In genomic region chr13:97340399-97340798, GRCh38 we compare ENCODE assay signal across 13 cellular contexts.
DNase-seq lines count a peak whose midpoint lies in the region; ATAC-seq and TF ChIP-seq lines count a peak whose summit lies in the region.
"Had no signal": no experiment of that assay in that cellular context is flagged by ENCODE, and none has a peak within 500 bp of the region (broad histone marks: within the 10 kb centered on the region; RNA-seq: fewer than 3 reads in every experiment).

No MANE protein-coding gene starts in this region.

- H3K27me3 ChIP-seq in esophagus squamous epithelium (no peaks in the 10 kb centered on the region), subcutaneous abdominal adipose tissue (ENCODE audit: control insufficient read depth in 5 of 5, insufficient read depth in 4 of 5, low read length in 5 of 5) (no peaks in the 10 kb centered on the region)

- 82 to 89% methylated on average over 1 of the region's 1 CpG for WGBS in esophagus squamous epithelium, 2 donors

- H3K4me1 ChIP-seq in esophagus squamous epithelium (peaks cover 3 to 68% (median 16%) of the 10 kb centered on the region in 3 donors), subcutaneous abdominal adipose tissue (ENCODE audit: control insufficient read depth in 5 of 5, insufficient read depth in 5 of 5, low read length in 5 of 5) (peaks cover 2 to 24% (median 13%) of the 10 kb centered on the region in 5 donors), OCI-LY7 (ENCODE audit: insufficient read depth, low read length, poor library complexity, severe bottlenecking) (no peaks in the 10 kb centered on the region)

- H3K9me3 ChIP-seq in esophagus squamous epithelium (no peaks in the 10 kb centered on the region), subcutaneous abdominal adipose tissue (ENCODE audit: control insufficient read depth in 5 of 5, low read length in 5 of 5) (no peaks in the 10 kb centered on the region), OCI-LY7 (ENCODE audit: low read length) (no peaks in the 10 kb centered on the region)

- no peaks in the 10 kb centered on the region for H4K20me1 ChIP-seq in OCI-LY7 (ENCODE audit: insufficient read depth, low read length)

- POLR2A ChIA-PET in OCI-LY7 (lab: Charles Lee): no interaction called here

- ATAC-seq in GM19452 (IDR thresholded peaks at IDR 0.05; ENCODE audit: unreplicated experiment) (peak; percentile 62), HG03196 (IDR thresholded peaks at IDR 0.05; ENCODE audit: unreplicated experiment) (peak; percentile 44)
- ATAC-seq: left lobe of liver; stimulated activated naive CD8-positive, alpha-beta T cell treated with anti-CD3 and anti-CD28 coated beads, Interleukin-15, Interleukin-2, amounts not matched to agents 100 U/mL and 50 U/mL, for 24 hours had no signal

- no peak overlapping the region for H3K4me2 ChIP-seq in OCI-LY7 (ENCODE audit: low read length)

- no peaks in the 10 kb centered on the region for H3K9me2 ChIP-seq in OCI-LY7 (ENCODE audit: insufficient read depth, low read length)

- DNase-seq in esophagus squamous epithelium (lab: John Stamatoyannopoulos, UW) (no peak), NCI-H1048 (lab: John Stamatoyannopoulos, UW) (no peak), NOMO-1 treated with dmso at 0.1 percent for 144 hours (lab: John Stamatoyannopoulos, UW; ENCODE audit: unreplicated experiment) (no peak), OCI-LY7 (ENCODE audit: low spot score) (no peak)
- DNase-seq: activated CD4-positive, alpha-beta T cell treated with anti-CD3 and anti-CD28 coated beads, Interleukin-2, amount 50 U/mL, for 4 hours; activated naive CD4-positive, alpha-beta T cell treated with anti-CD3 and anti-CD28 coated beads for 36 hours; NCI-H187 treated with DMSO at 0.1 percent for 48 hours; stimulated activated CD4-positive, alpha-beta T cell treated with anti-CD3 and anti-CD28 coated beads, Interleukin-2, amount 100 ng/mL, for 24 hours; stimulated activated naive CD8-positive, alpha-beta T cell treated with anti-CD3 and anti-CD28 coated beads, Interleukin-15, Interleukin-2, amounts not matched to agents 100 U/mL and 50 U/mL, for 24 hours had no signal

- CTCF ChIA-PET in OCI-LY7 (lab: Charles Lee; ENCODE audit: unreplicated experiment): no interaction called here

- no TSS peak for BruUV-seq in OCI-LY7 (replicated peaks; lab: Mats Ljungman, UMichigan)

- H3K4me3 ChIP-seq in esophagus squamous epithelium (no peak overlapping the region), subcutaneous abdominal adipose tissue (ENCODE audit: low read depth in 1 of 5, low read length in 5 of 5) (no peak overlapping the region), OCI-LY7 (ENCODE audit: low read depth, low read length, poor library complexity, severe bottlenecking) (no peak overlapping the region)

- H3K9ac ChIP-seq in subcutaneous abdominal adipose tissue (ENCODE audit: low read length in 5 of 5): no peak overlapping the region

- peaks cover 0 to 42% (median 0%) of the 10 kb centered on the region in 3 donors for H3K36me3 ChIP-seq in esophagus squamous epithelium
- H3K36me3 ChIP-seq in subcutaneous abdominal adipose tissue (ENCODE audit: control insufficient read depth in 5 of 5, insufficient read depth in 5 of 5, low read length in 5 of 5): peaks cover 3 to 39% (median 24%) of the 10 kb centered on the region in 5 donors
- H3K36me3 ChIP-seq in OCI-LY7 (ENCODE audit: insufficient read depth, low read length): no peaks in the 10 kb centered on the region

- intact Hi-C loops in esophagus squamous epithelium (cut with DNase I): loop anchor here (5.0 kb wide), 1 partner anchor 118 kb away; the partner anchor contains the start of gene MBNL2
- intact Hi-C loops in OCI-LY7 (cut with micrococcal nuclease; ENCODE audit: unreplicated experiment): loop anchor here (10.0 kb wide), 1 partner anchor 116 kb away; the partner anchor contains the start of gene MBNL2

- TF ChIP-seq CTCF in esophagus squamous epithelium (IDR thresholded peaks at IDR 0.05) (no peak), OCI-LY7 (conservative IDR thresholded peaks at IDR 0.05; ENCODE audit: low read length) (no peak)

- H2AFZ ChIP-seq in OCI-LY7 (ENCODE audit: low read length): no peak overlapping the region

- H3K79me2 ChIP-seq in OCI-LY7 (ENCODE audit: insufficient read depth, low read depth, low read length): no peaks in the 10 kb centered on the region

- no peak for TF ChIP-seq POLR2A in esophagus squamous epithelium (IDR thresholded peaks at IDR 0.05)

- H3K27ac ChIP-seq in esophagus squamous epithelium: peak overlapping the region in 3 of 4 donors; percentile 6 to 75 (median 72)
- peak overlapping the region; percentile 64 for H3K27ac ChIP-seq in subcutaneous abdominal adipose tissue (ENCODE audit: low read depth, low read length)
- H3K27ac ChIP-seq in OCI-LY7 (ENCODE audit: low read depth, low read length, poor library complexity, severe bottlenecking): no peak overlapping the region
